10 cellular contexts compared by ENCODE assay signal in the genomic region with DNA sequence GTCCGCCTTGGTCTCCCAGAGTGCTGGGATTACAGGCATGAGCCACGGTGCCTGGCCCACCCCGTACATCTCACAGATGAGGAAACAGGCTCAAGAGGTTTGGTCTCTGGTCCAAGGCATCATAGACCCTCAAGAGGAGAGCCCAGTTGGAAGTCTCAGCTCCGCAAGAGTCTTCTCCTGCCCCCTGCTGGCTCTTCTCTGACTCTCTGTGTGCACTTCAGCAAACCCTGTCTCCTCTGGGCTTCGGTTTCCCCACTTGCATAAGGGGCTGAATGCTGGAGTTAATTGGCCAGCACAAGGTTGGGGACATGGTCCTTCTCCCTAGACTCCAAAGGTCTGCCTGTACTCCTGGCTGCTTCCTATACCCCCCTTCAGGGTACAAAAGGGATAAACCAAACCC. TPM values are rescaled to one million over a fixed set of nuclear protein-coding genes. Genes with fewer than 3 reads are reported as not detected.
DNase-seq lines count a peak whose midpoint lies in the region; ATAC-seq and TF ChIP-seq lines count a peak whose summit lies in the region.
"Had no signal": no experiment of that assay in that cellular context is flagged by ENCODE, and none has a peak within 500 bp of the region (broad histone marks: within the 10 kb centered on the region; RNA-seq: fewer than 3 reads in every experiment).

No MANE protein-coding gene starts in this region.

- H3K27ac ChIP-seq in A673 (ENCODE audit: low read depth, low read length, poor library complexity, severe bottlenecking), result no peak overlapping the region
- H3K27ac ChIP-seq in Peyer's patch, result peak overlapping the region in 3 of 4 donors; percentile 80 to 97 (median 92)

- no peaks in the 10 kb centered on the region for H3K9me3 Mint-ChIP-seq in natural killer cell treated with Interleukin-12 subunit alpha and Interleukin-12 subunit beta and Interleukin-15 and Interleukin-18, amount 100 ng/mL, for 72 hours
- no peaks in the 10 kb centered on the region for H3K9me3 Mint-ChIP-seq in effector memory CD8-positive, alpha-beta T cell

- DNase-seq in A673 (ENCODE audit: low spot score), result peak; percentile 53
- no peak for DNase-seq in Peyer's patch
- peak; percentile 34 for DNase-seq in fibroblast of pulmonary artery (ENCODE audit: low read depth)
- DNase-seq in NCI-H774 (lab: John Stamatoyannopoulos, UW), result no peak
- no peak for DNase-seq in natural killer cell treated with Interleukin-12 subunit alpha and Interleukin-12 subunit beta and Interleukin-15 and Interleukin-18, amount 100 ng/mL, for 72 hours (ENCODE audit: low spot score)
- DNase-seq in effector memory CD8-positive, alpha-beta T cell, result no peak

- peaks cover 0 to 4% of the 10 kb centered on the region in 2 donors for H3K4me1 Mint-ChIP-seq in natural killer cell treated with Interleukin-12 subunit alpha and Interleukin-12 subunit beta and Interleukin-15 and Interleukin-18, amount 100 ng/mL, for 72 hours (ENCODE audit: low read depth in 2 of 2)
- H3K4me1 Mint-ChIP-seq in effector memory CD8-positive, alpha-beta T cell (ENCODE audit: low read depth in 2 of 2), result peaks cover 4 to 7% of the 10 kb centered on the region in 2 donors

- H3K4me3 Mint-ChIP-seq in natural killer cell treated with Interleukin-12 subunit alpha and Interleukin-12 subunit beta and Interleukin-15 and Interleukin-18, amount 100 ng/mL, for 72 hours, result no peak overlapping the region
- no peak overlapping the region for H3K4me3 Mint-ChIP-seq in effector memory CD8-positive, alpha-beta T cell
- H3K4me3 Mint-ChIP-seq: activated naive CD8-positive, alpha-beta T cell had no signal

- no peaks in the 10 kb centered on the region for H3K27me3 ChIP-seq in A673 (replicated peaks; ENCODE audit: insufficient read depth, low read depth, low read length, poor library complexity)
- H3K27me3 ChIP-seq in Peyer's patch, result no peaks in the 10 kb centered on the region

- POLR2A ChIA-PET in A673 (lab: Charles Lee; ENCODE audit: low non-redundant PET), result no interaction called here

- CTCF ChIA-PET in A673 (lab: Charles Lee), result interaction anchor here (0.6 to 1.4 kb wide), 3 partner anchors 63 to 198 kb away, joined by 3 to 5 read pairs (median 3); partner anchors contain the start of gene INKA1

- no peaks in the 10 kb centered on the region for H3K36me3 ChIP-seq in A673 (ENCODE audit: insufficient read depth, low read length, poor library complexity, severe bottlenecking)
- H3K36me3 ChIP-seq in Peyer's patch, result peaks cover 0 to 35% (median 0%) of the 10 kb centered on the region in 3 donors

- no peaks in the 10 kb centered on the region for H3K4me1 ChIP-seq in A673 (ENCODE audit: insufficient read depth, low read length, poor library complexity, severe bottlenecking)
- H3K4me1 ChIP-seq in Peyer's patch, result peaks cover 0 to 40% (median 5%) of the 10 kb centered on the region in 4 donors

- TF ChIP-seq POLR2A in Peyer's patch (IDR thresholded peaks at IDR 0.05), result no peak

- H3K4me3 ChIP-seq in A673 (ENCODE audit: low read depth, low read length, poor library complexity, severe bottlenecking), result no peak overlapping the region
- H3K4me3 ChIP-seq in Peyer's patch, result peak overlapping the region in 2 of 4 donors; percentile 45 to 61
- H3K4me3 ChIP-seq in fibroblast of pulmonary artery (replicated peaks; ENCODE audit: low read depth, low read length), result no peak overlapping the region

- no peaks in the 10 kb centered on the region for H3K27me3 Mint-ChIP-seq in natural killer cell treated with Interleukin-12 subunit alpha and Interleukin-12 subunit beta and Interleukin-15 and Interleukin-18, amount 100 ng/mL, for 72 hours
- no peaks in the 10 kb centered on the region for H3K27me3 Mint-ChIP-seq in effector memory CD8-positive, alpha-beta T cell
- H3K27me3 Mint-ChIP-seq: activated naive CD8-positive, alpha-beta T cell had no signal

- TF ChIP-seq CTCF in A673 (conservative IDR thresholded peaks at IDR 0.05; ENCODE audit: low read depth, low read length) (peak; percentile 45), GM12873 (IDR thresholded peaks at IDR 0.05; ENCODE audit: insufficient read depth, low read depth, low read length, missing control alignments) (peak; percentile 56), Peyer's patch (IDR thresholded peaks at IDR 0.05) (peak in 3 of 6 experiments; percentile 20 to 43 (median 35)), fibroblast of pulmonary artery (IDR thresholded peaks at IDR 0.05; ENCODE audit: low read length, missing control alignments) (peak; percentile 32)

- H3K36me3 Mint-ChIP-seq in natural killer cell treated with Interleukin-12 subunit alpha and Interleukin-12 subunit beta and Interleukin-15 and Interleukin-18, amount 100 ng/mL, for 72 hours, result no peaks in the 10 kb centered on the region
- no peaks in the 10 kb centered on the region for H3K36me3 Mint-ChIP-seq in effector memory CD8-positive, alpha-beta T cell (ENCODE audit: insufficient read depth)
- H3K36me3 Mint-ChIP-seq: activated naive CD8-positive, alpha-beta T cell had no signal

- H3K9me3 ChIP-seq in A673 (ENCODE audit: low read depth, low read length, poor library complexity, severe bottlenecking) (no peaks in the 10 kb centered on the region), Peyer's patch (no peaks in the 10 kb centered on the region)

- BruUV-seq in A673 (replicated peaks; lab: Mats Ljungman, UMichigan), result no TSS peak

- intact Hi-C loops in A673 (cut with micrococcal nuclease; ENCODE audit: unreplicated experiment), result loop anchor here (10.0 kb wide), 1 partner anchor 55 kb away; no protein-coding TSS in a partner anchor

- H3K27ac Mint-ChIP-seq in natural killer cell treated with Interleukin-12 subunit alpha and Interleukin-12 subunit beta and Interleukin-15 and Interleukin-18, amount 100 ng/mL, for 72 hours, result no peak overlapping the region
- H3K27ac Mint-ChIP-seq in effector memory CD8-positive, alpha-beta T cell, result no peak overlapping the region
- H3K27ac Mint-ChIP-seq: activated naive CD8-positive, alpha-beta T cell had no signal

- no peak for ATAC-seq in natural killer cell treated with Interleukin-12 subunit alpha and Interleukin-12 subunit beta and Interleukin-15 and Interleukin-18, amount 100 ng/mL, for 72 hours
- no peak for ATAC-seq in GM21423 (IDR thresholded peaks at IDR 0.05; ENCODE audit: unreplicated experiment)
- ATAC-seq in effector memory CD8-positive, alpha-beta T cell (replicated peaks), result no peak

RNA-seq across cellular contexts. Expression of gene MST1R, which starts 3.9 kb away (rescaled TPM):
- total RNA-seq in A673 (2021) (not detected in 2 replicates), Peyer's patch (100 to 1,000 TPM in 3 of 4 donors, 10 to 100 TPM in 1; 23.1 to 233 (median 146) TPM)
- 1 to 10 TPM in 1 of 2 donors, under 1 TPM in 1; 0.50 to 2.6 TPM for total RNA-seq in natural killer cell treated with Interleukin-12 subunit alpha and Interleukin-12 subunit beta and Interleukin-15 and Interleukin-18, amount 100 ng/mL, for 72 hours

RNA-seq across cellular contexts. Expression of gene MON1A, which starts 29.8 kb away (rescaled TPM):
- total RNA-seq in A673 (2021) (7.5 and 7.7 TPM in 2 replicates), Peyer's patch (10 to 100 TPM; 19.0 to 32.3 (median 22.5) TPM)
- 10 to 100 TPM; 11.3 to 18.7 TPM for total RNA-seq in natural killer cell treated with Interleukin-12 subunit alpha and Interleukin-12 subunit beta and Interleukin-15 and Interleukin-18, amount 100 ng/mL, for 72 hours

RNA-seq across cellular contexts. Expression of gene CAMKV, which starts 30.1 kb away (rescaled TPM):
- 5.4 and 6.5 TPM in 2 replicates for total RNA-seq in A673 (2021)
- total RNA-seq in Peyer's patch, result 1 to 10 TPM in 2 of 4 donors, not detected in 2; 1.2 to 2.1 TPM
- total RNA-seq in natural killer cell treated with Interleukin-12 subunit alpha and Interleukin-12 subunit beta and Interleukin-15 and Interleukin-18, amount 100 ng/mL, for 72 hours, result not detected
- total RNA-seq: RPMI7951 had no signal

RNA-seq across cellular contexts. Expression of gene RBM6, which starts 40.1 kb away (rescaled TPM):
- total RNA-seq in A673 (2021) (55.9 and 64.3 TPM in 2 replicates), Peyer's patch (100 to 1,000 TPM; 111 to 858 (median 241) TPM)
- total RNA-seq in natural killer cell treated with Interleukin-12 subunit alpha and Interleukin-12 subunit beta and Interleukin-15 and Interleukin-18, amount 100 ng/mL, for 72 hours, result 100 to 1,000 TPM in 1 of 2 donors, 10 to 100 TPM in 1; 96.6 to 149 TPM

RNA-seq across cellular contexts. Expression of gene TRAIP, which starts 43.5 kb away (rescaled TPM):
- total RNA-seq in A673 (2021), result 17.8 and 18.8 TPM in 2 replicates
- total RNA-seq in Peyer's patch, result 1 to 10 TPM; 2.1 to 8.3 (median 4.7) TPM
- 10 to 100 TPM; 14.0 to 44.0 TPM for total RNA-seq in natural killer cell treated with Interleukin-12 subunit alpha and Interleukin-12 subunit beta and Interleukin-15 and Interleukin-18, amount 100 ng/mL, for 72 hours

Comparison
In these comparisons a context has a peak if more than half of its experiments do, and no peak if none do; other contexts are left out.
1. DNase-seq: peak in A673 (single experiment) and fibroblast of pulmonary artery (single experiment); none in Peyer's patch (0 of 3), NCI-H774 (single experiment), natural killer cell treated with Interleukin-12 subunit alpha and Interleukin-12 subunit beta and Interleukin-15 and Interleukin-18, amount 100 ng/mL, for 72 hours (single experiment) and effector memory CD8-positive, alpha-beta T cell (0 of 3).
2. RNA of gene MST1R, which starts 3.9 kb away (total RNA-seq): 23.1 to 233 TPM in Peyer's patch; 0.50 to 2.6 TPM in natural killer cell treated with Interleukin-12 subunit alpha and Interleukin-12 subunit beta and Interleukin-15 and Interleukin-18, amount 100 ng/mL, for 72 hours and not detected in A673; every median in the first group is over 4 times any median in the second.